In genomic region chr17:67994827-67995567, GRCh38 we compare ENCODE assay signal across 8 cellular contexts. TPM values are rescaled to one million over a fixed set of nuclear protein-coding genes. Genes with fewer than 3 reads are reported as not detected.
DNase-seq lines count a peak whose midpoint lies in the region; ATAC-seq and TF ChIP-seq lines count a peak whose summit lies in the region.

No MANE protein-coding gene starts in this region.

- H3K4me1 ChIP-seq in fibroblast of lung (ENCODE audit: control insufficient read depth, extremely low read depth, insufficient read depth, low read length): peaks cover 9% of the 10 kb centered on the region

- peak overlapping the region; percentile 34 for H3K27ac ChIP-seq in fibroblast of lung (ENCODE audit: insufficient read depth, low read length)

- H3K4me3 Mint-ChIP-seq in T-helper 17 cell (peak overlapping the region; percentile 96), neural crest cell (peak overlapping the region; percentile 90)

- H3K9me3 ChIP-seq in T-helper 17 cell (ENCODE audit: control insufficient read depth, low read length, poor library complexity, severe bottlenecking) (no peaks in the 10 kb centered on the region), fibroblast of lung (ENCODE audit: control insufficient read depth, insufficient read depth, low read depth, low read length) (no peaks in the 10 kb centered on the region)

- DNase-seq in AG08395 (ENCODE audit: low spot score) (peak; percentile 83), H7 (peak; percentile 48), T-helper 17 cell (no peak), fibroblast of lung (ENCODE audit: low read depth in 2 of 2) (peak; percentile 76 to 91), neural crest cell (ENCODE audit: low read depth, low spot score) (no peak), SHP77 (lab: John Stamatoyannopoulos, UW) (no peak)

- H3K36me3 Mint-ChIP-seq in T-helper 17 cell (ENCODE audit: low read depth) (peaks cover 3% of the 10 kb centered on the region), neural crest cell (ENCODE audit: low read depth) (no peaks in the 10 kb centered on the region)

- H4K20me1 ChIP-seq in fibroblast of lung (ENCODE audit: control insufficient read depth, extremely low read depth, insufficient read depth, low read length): no peaks in the 10 kb centered on the region

- no peak overlapping the region for H2AFZ ChIP-seq in fibroblast of lung (ENCODE audit: low read length)

- H3K4me2 ChIP-seq in fibroblast of lung (ENCODE audit: extremely low read depth, insufficient read depth, low read length): peak overlapping the region; percentile 98

- H3K27me3 Mint-ChIP-seq in T-helper 17 cell (peaks cover 14% of the 10 kb centered on the region), neural crest cell (ENCODE audit: low read depth) (peaks cover 27% of the 10 kb centered on the region)

- H3K4me3 ChIP-seq in H7 (ENCODE audit: insufficient read depth, low read depth, low read length): peak overlapping the region; percentile 58
- peak overlapping the region; percentile 54 to 76 (median 57) for H3K4me3 ChIP-seq in fibroblast of lung (replicated peaks in 1 of 4; ENCODE audit: control extremely low read depth in 1 of 4, insufficient read depth in 1 of 4, low read depth in 3 of 4, low read length in 4 of 4)

- H3K4me1 Mint-ChIP-seq in T-helper 17 cell (peaks cover 30% of the 10 kb centered on the region), neural crest cell (peaks cover 32% of the 10 kb centered on the region)

- ATAC-seq in T-helper 17 cell (no peak), GM19035 (IDR thresholded peaks at IDR 0.05; ENCODE audit: unreplicated experiment) (no peak), GM18511 (IDR thresholded peaks at IDR 0.05; ENCODE audit: unreplicated experiment) (no peak)

- peak overlapping the region; percentile 52 for H3K9ac ChIP-seq in fibroblast of lung (ENCODE audit: insufficient read depth, low read length)

- H3K27ac Mint-ChIP-seq in T-helper 17 cell (peak overlapping the region; percentile 69), neural crest cell (ENCODE audit: unreplicated experiment) (no peak overlapping the region)

- TF ChIP-seq CTCF in fibroblast of lung (conservative IDR thresholded peaks at IDR 0.05 in 1 of 2, IDR thresholded peaks at IDR 0.05 in 1 of 2; ENCODE audit: low read depth in 1 of 2, low read length in 2 of 2) (no peak), neural crest cell (conservative IDR thresholded peaks at IDR 0.05) (no peak)

- H3K9me3 Mint-ChIP-seq in neural crest cell: no peaks in the 10 kb centered on the region

- H3K36me3 ChIP-seq in H7 (replicated peaks; ENCODE audit: control insufficient read depth, insufficient read depth, low read length) (no peaks in the 10 kb centered on the region), fibroblast of lung (ENCODE audit: control insufficient read depth, insufficient read depth, low read length) (no peaks in the 10 kb centered on the region)

- H3K27me3 ChIP-seq in H7 (ENCODE audit: control insufficient read depth, insufficient read depth, low read length): peaks cover 15% of the 10 kb centered on the region
- no peaks in the 10 kb centered on the region for H3K27me3 ChIP-seq in fibroblast of lung (ENCODE audit: control insufficient read depth, insufficient read depth, low read length)

- no peaks in the 10 kb centered on the region for H3K79me2 ChIP-seq in fibroblast of lung (ENCODE audit: control insufficient read depth, insufficient read depth, low read length)

RNA-seq across cellular contexts. Expression of gene C17orf58, which starts 1.3 kb away (rescaled TPM):
- 55.8 and 57.0 TPM in 2 replicates for total RNA-seq in H7 (2014; rRNA removed; shearing (Covaris generic))
- total RNA-seq in T-helper 17 cell (under 1 TPM; 0.37 to 0.55 TPM), fibroblast of lung (9.2 and 17.0 TPM in 2 replicates), neural crest cell (16.4 and 18.9 TPM in 2 replicates)
- polyA plus RNA-seq in fibroblast of lung: 10.6 and 11.9 TPM in 2 replicates
- polyA plus RNA-seq in fibroblast of lung (2012): 8.8 and 9.6 TPM in 2 replicates
- 5.2 and 6.6 TPM in 2 replicates for polyA minus RNA-seq in fibroblast of lung (ENCODE audit: low replicate concordance)

RNA-seq across cellular contexts. Expression of gene KPNA2, which starts 40.5 kb away (rescaled TPM):
- total RNA-seq in H7 (2014; rRNA removed; shearing (Covaris generic)): 390 and 410 TPM in 2 replicates
- total RNA-seq in T-helper 17 cell (10 to 100 TPM; 65.2 to 83.6 TPM), fibroblast of lung (20.3 and 44.3 TPM in 2 replicates), neural crest cell (376 and 397 TPM in 2 replicates)
- 96.1 and 230 TPM in 2 replicates for polyA plus RNA-seq in fibroblast of lung
- 79.1 and 193 TPM in 2 replicates for polyA plus RNA-seq in fibroblast of lung (2012)
- 136 and 282 TPM in 2 replicates for polyA minus RNA-seq in fibroblast of lung (ENCODE audit: low replicate concordance)

Comparison
In these comparisons a context has a peak if more than half of its experiments do, and no peak if none do; other contexts are left out.
1. DNase-seq: peak in AG08395 (single experiment), H7 (single experiment) and fibroblast of lung (2 of 2); none in T-helper 17 cell (0 of 3), neural crest cell (single experiment) and SHP77 (0 of 2).